In genomic region chr5:134176523-134177196, GRCh38 we compare ENCODE assay signal across 8 cellular contexts. TPM values are rescaled to one million over a fixed set of nuclear protein-coding genes. Genes with fewer than 3 reads are reported as not detected.
DNase-seq lines count a peak whose midpoint lies in the region; ATAC-seq and TF ChIP-seq lines count a peak whose summit lies in the region.

Gene SKP1 (minus strand): TSS chr5:134176950. CDS start chr5:134174022, 2,928 bp downstream.

- WGBS in mesodermal cell (ENCODE audit: insufficient coverage in 2 of 2), 2 experiments, result 0% methylated on average over 66 to 81 of the region's 83 CpGs

- H3K9ac ChIP-seq in OCI-LY1 (ENCODE audit: low read length), result peak within 1 kb of the TSS; percentile 90

- H3K36me3 ChIP-seq in OCI-LY1 (ENCODE audit: insufficient read depth, low read length) (peaks cover 22% of the 10 kb centered on the region), mesodermal cell (ENCODE audit: control insufficient read depth, insufficient read depth, low read length) (peaks cover 25% of the 10 kb centered on the region)

- in situ Hi-C loops in endometrial microvascular endothelial cells (cut with HindIII; ENCODE audit: inconsistent ontology term, low pct_unique_long_range_greater_than_20kb, low sequenced_read_pairs), result no loop called here

- H3K4me2 ChIP-seq in OCI-LY1 (ENCODE audit: low read length), result peak within 1 kb of the TSS; percentile 77

- ATAC-seq in GM19463 (IDR thresholded peaks at IDR 0.05; ENCODE audit: unreplicated experiment), result peak; percentile 77

- H3K27ac ChIP-seq in OCI-LY1 (ENCODE audit: low read depth, low read length, poor library complexity, severe bottlenecking), result peak within 1 kb of the TSS; percentile 75
- H3K27ac ChIP-seq in mesodermal cell (ENCODE audit: low read depth, low read length, severe bottlenecking), result peak within 1 kb of the TSS; percentile 100

- H4K20me1 ChIP-seq in OCI-LY1 (ENCODE audit: insufficient read depth, low read length), result no peaks in the 10 kb centered on the region

- H3K4me1 ChIP-seq in OCI-LY1 (ENCODE audit: insufficient read depth, low read length, severe bottlenecking) (peaks cover 29% of the 10 kb centered on the region), mesodermal cell (ENCODE audit: control insufficient read depth, insufficient read depth, low read length, poor library complexity, severe bottlenecking) (no peaks in the 10 kb centered on the region)

- no peaks in the 10 kb centered on the region for H3K9me2 ChIP-seq in OCI-LY1 (ENCODE audit: low read depth, low read length)

- H3F3A ChIP-seq in OCI-LY1 (ENCODE audit: insufficient read depth, low read length), result no peaks in the 10 kb centered on the region

- H3K79me2 ChIP-seq in OCI-LY1 (ENCODE audit: insufficient read depth, low read length), result peaks cover 34% of the 10 kb centered on the region

- H3K9me3 ChIP-seq in OCI-LY1 (ENCODE audit: low read length), result no peaks in the 10 kb centered on the region
- H3K9me3 ChIP-seq in mesodermal cell (ENCODE audit: control insufficient read depth, low read length), result no peaks in the 10 kb centered on the region

- DNase-seq in COLO668 (lab: John Stamatoyannopoulos, UW; ENCODE audit: unreplicated experiment) (peak; percentile 81), HPDE6-E6E7 (ENCODE audit: extremely low spot score) (peak; percentile 70)
- peak; percentile 84 for DNase-seq in activated CD8-positive, alpha-beta memory T cell treated with anti-CD3 and anti-CD28 coated beads, Interleukin-2, amount 50 U/mL, for 4 hours
- DNase-seq in stimulated activated CD8-positive, alpha-beta memory T cell treated with anti-CD3 and anti-CD28 coated beads, Interleukin-15, amount 100 ng/mL, for 24 hours (ENCODE audit: low read depth), result peak; percentile 73

- H3K4me3 ChIP-seq in OCI-LY1 (ENCODE audit: low read depth, low read length, poor library complexity, severe bottlenecking) (peak within 1 kb of the TSS; percentile 85), mesodermal cell (ENCODE audit: extremely low read depth, insufficient read depth, low read length, poor library complexity, severe bottlenecking) (peak within 1 kb of the TSS; percentile 98)

- H2AFZ ChIP-seq in OCI-LY1 (ENCODE audit: low read length), result 0 out of 2 replicates have a peak within 1 kb of the TSS, but pooled peaks have one; percentile 32

- no peak for TF ChIP-seq CTCF in OCI-LY1 (IDR thresholded peaks at IDR 0.05; ENCODE audit: low read length)

- H3K27me3 ChIP-seq in OCI-LY1 (ENCODE audit: insufficient read depth, low read length), result no peaks in the 10 kb centered on the region

RNA-seq across cellular contexts. Expression of gene SKP1, which starts in this region (rescaled TPM):
- total RNA-seq in endometrial microvascular endothelial cells (ENCODE audit: inconsistent ontology term), result 339 TPM
- polyA plus RNA-seq in mesodermal cell (2013, experiment 1 of 2), result 672 TPM
- 691 TPM for polyA plus RNA-seq in mesodermal cell (2013, experiment 2 of 2)

Comparison
In these comparisons a context has a peak if more than half of its experiments do, and no peak if none do; other contexts are left out.
1. Peak in every context shown above with its lines: DNase-seq, ATAC-seq, H3K4me3 ChIP-seq and H3K27ac ChIP-seq.